8 cellular contexts compared by ENCODE assay signal in the genomic region with DNA sequence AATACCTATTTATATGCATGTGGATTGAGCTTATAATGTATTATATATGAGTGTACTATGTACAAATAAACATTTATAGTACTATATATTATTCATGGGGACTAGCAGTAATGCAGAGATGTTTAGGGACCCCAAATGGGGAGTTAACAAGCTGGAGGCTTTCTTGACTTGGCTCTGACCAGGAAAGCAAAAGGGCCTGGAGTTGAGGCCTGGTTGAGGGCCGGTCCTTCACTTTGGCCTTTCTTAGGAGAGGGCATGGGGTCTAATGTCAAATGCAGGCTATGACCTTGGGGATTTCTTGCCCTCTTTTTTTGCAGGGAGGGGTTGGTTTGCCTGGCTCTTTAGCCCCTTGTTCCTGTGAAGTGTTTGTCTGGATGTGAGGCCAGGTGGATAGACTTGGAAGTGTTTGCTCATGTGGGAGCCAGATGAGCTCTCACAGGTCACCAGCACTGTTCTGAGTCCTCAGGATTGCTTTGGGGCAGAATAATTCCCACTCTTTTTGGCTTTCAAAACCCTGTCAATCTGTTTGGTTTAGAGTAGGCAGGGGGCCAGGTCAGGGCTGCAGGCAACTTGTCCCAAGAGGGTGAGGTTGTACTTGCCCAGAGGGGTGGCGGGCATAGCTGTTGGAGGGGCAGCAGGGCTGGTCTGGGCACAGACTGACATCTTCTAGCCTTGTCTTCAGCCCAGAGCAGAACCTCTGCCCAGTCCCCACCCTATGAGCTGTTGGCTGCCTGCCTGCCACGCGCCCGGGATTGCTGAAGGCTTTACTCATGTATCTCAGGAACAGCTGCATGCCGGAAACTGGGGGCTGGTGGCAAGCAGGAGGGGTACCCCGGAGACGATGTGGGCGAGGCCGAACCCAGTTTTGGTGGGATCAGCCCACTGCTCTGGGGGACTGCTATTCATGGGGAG. TPM values are rescaled to one million over a fixed set of nuclear protein-coding genes. Genes with fewer than 3 reads are reported as not detected.
DNase-seq lines count a peak whose midpoint lies in the region; ATAC-seq and TF ChIP-seq lines count a peak whose summit lies in the region.

No MANE protein-coding gene starts in this region.

- H3K27ac ChIP-seq in right cardiac atrium (ENCODE audit: low read length) (peak overlapping the region; percentile 58), stomach (peak overlapping the region in 3 of 5 donors; percentile 42 to 55 (median 51))

- no peak for TF ChIP-seq EP300 in stomach (IDR thresholded peaks at IDR 0.05)

- H3K27me3 Mint-ChIP-seq in HFFc6 (ENCODE audit: insufficient read depth): no peaks in the 10 kb centered on the region; the same call in 1 of the 2 replicates

- H3K36me3 Mint-ChIP-seq in HFFc6 (ENCODE audit: low read depth): peaks cover 9% of the 10 kb centered on the region; the same call in 1 of the 2 replicates

- peak overlapping the region; percentile 77 for H3K27ac Mint-ChIP-seq in HFFc6

- WGBS in right cardiac atrium: 19% methylated on average over 10 of the region's 10 CpGs
- 21 to 43% (median 36%) methylated on average over 10 of the region's 10 CpGs for WGBS in stomach, 5 donors

- no peak for TF ChIP-seq POLR2A in stomach (IDR thresholded peaks at IDR 0.05)

- H3K36me3 ChIP-seq in stomach: peaks cover 0 to 15% (median 9%) of the 10 kb centered on the region in 4 donors

- H3K9me3 Mint-ChIP-seq in HFFc6: no peaks in the 10 kb centered on the region

- H3K27me3 ChIP-seq in right cardiac atrium (ENCODE audit: control insufficient read depth, insufficient read depth) (no peaks in the 10 kb centered on the region), stomach (no peaks in the 10 kb centered on the region)

- H3K4me1 Mint-ChIP-seq in HFFc6 (ENCODE audit: low read depth): peaks cover 54% of the 10 kb centered on the region

- H3K4me3 ChIP-seq in right cardiac atrium (ENCODE audit: low read length): no peak overlapping the region
- H3K4me3 ChIP-seq in stomach: no peak overlapping the region

- ATAC-seq in right cardiac atrium: peak; percentile 82 to 84

- intact Hi-C loops in right cardiac atrium (cut with DNase I): no loop called here
- intact Hi-C loops in stomach (cut with DNase I; ENCODE audit: low total_unique reads): no loop called here

- TF ChIP-seq CTCF in HFFc6 (IDR thresholded peaks at IDR 0.05) (no peak), stomach (IDR thresholded peaks at IDR 0.05) (no peak)

- peaks cover 22% of the 10 kb centered on the region for H3K4me1 ChIP-seq in right cardiac atrium (ENCODE audit: control insufficient read depth, insufficient read depth, low read length)
- H3K4me1 ChIP-seq in stomach: peaks cover 15 to 50% (median 32%) of the 10 kb centered on the region in 4 donors

- peak overlapping the region; percentile 77 for H3K4me3 Mint-ChIP-seq in HFFc6

- DNase-seq in HFFc6 (peak; percentile 74), anterior cingulate cortex (lab: John Stamatoyannopoulos, UW) (peak in 56 of 58 donors; percentile 40 to 94 (median 82)), right cardiac atrium (peak; percentile 87 to 94 (median 93)), stomach (peak; percentile 76), CD1c-positive myeloid dendritic cell (ENCODE audit: extremely low spot score) (no peak), HuH-7 (ENCODE audit: low spot score) (no peak), D341Med (ENCODE audit: low spot score) (no peak)
- no peak for DNase-seq in activated CD4-positive, alpha-beta T cell treated with anti-CD3 and anti-CD28 coated beads for 1 hour

- H3K9me3 ChIP-seq in right cardiac atrium (ENCODE audit: control insufficient read depth, low read length) (no peaks in the 10 kb centered on the region), stomach (no peaks in the 10 kb centered on the region)

RNA-seq across cellular contexts. Expression of gene TJAP1, which starts 14.6 kb away (rescaled TPM):
- total RNA-seq in HFFc6 (2021; fragmentation: NEBNext Ultra II Directional; extraction: Animal tissue kit (Norgen Biotek cat#: 25700)): 10 to 100 TPM; 27.0 to 34.3 (median 30.2) TPM
- total RNA-seq in right cardiac atrium (10 to 100 TPM; 17.2 to 23.9 (median 20.1) TPM), stomach (100 to 1,000 TPM in 1 of 5 donors, 10 to 100 TPM in 2, 1 to 10 TPM in 2; 8.4 to 182 (median 15.2) TPM)
- polyA plus RNA-seq in right cardiac atrium (15.5 TPM), stomach (10 to 100 TPM; 10.8 to 17.5 (median 13.1) TPM)

RNA-seq across cellular contexts. Expression of gene LRRC73, which starts 18.1 kb away (rescaled TPM):
- total RNA-seq in HFFc6 (2021; fragmentation: NEBNext Ultra II Directional; extraction: Animal tissue kit (Norgen Biotek cat#: 25700)): 1 to 10 TPM in 2 of 6 experiments, under 1 TPM in 4; 0.75 to 1.7 (median 0.90) TPM
- total RNA-seq in right cardiac atrium (1 to 10 TPM in 3 of 4 donors, under 1 TPM in 1; 0.82 to 2.5 (median 1.7) TPM), stomach (1 to 10 TPM in 1 of 5 donors, under 1 TPM in 1, not detected in 3; 0.55 to 1.0 TPM)
- polyA plus RNA-seq in right cardiac atrium (1.1 TPM), stomach (under 1 TPM; 0.30 to 0.31 (median 0.31) TPM)

RNA-seq across cellular contexts. Expression of gene YIPF3, which starts 24.7 kb away (rescaled TPM):
- total RNA-seq in HFFc6 (2021; fragmentation: NEBNext Ultra II Directional; extraction: Animal tissue kit (Norgen Biotek cat#: 25700)): 100 to 1,000 TPM; 147 to 176 (median 158) TPM
- total RNA-seq in right cardiac atrium (10 to 100 TPM; 70.3 to 84.1 (median 71.9) TPM), stomach (100 to 1,000 TPM in 1 of 5 donors, 10 to 100 TPM in 4; 18.7 to 107 (median 62.0) TPM)
- polyA plus RNA-seq in right cardiac atrium (95.0 TPM), stomach (10 to 100 TPM; 49.3 to 77.4 (median 53.2) TPM)

RNA-seq across cellular contexts. Expression of gene POLR1C, which starts 24.9 kb away (rescaled TPM):
- total RNA-seq in HFFc6 (2021; fragmentation: NEBNext Ultra II Directional; extraction: Animal tissue kit (Norgen Biotek cat#: 25700)): 10 to 100 TPM; 43.5 to 66.9 (median 53.8) TPM
- total RNA-seq in right cardiac atrium (10 to 100 TPM; 14.1 to 24.8 (median 15.6) TPM), stomach (10 to 100 TPM; 16.9 to 31.6 (median 26.8) TPM)
- polyA plus RNA-seq in right cardiac atrium (13.9 TPM), stomach (10 to 100 TPM; 14.7 to 36.2 (median 23.3) TPM)

RNA-seq across cellular contexts. Expression of gene DLK2, which starts 36.7 kb away (rescaled TPM):
- total RNA-seq in HFFc6 (2021; fragmentation: NEBNext Ultra II Directional; extraction: Animal tissue kit (Norgen Biotek cat#: 25700)): 1 to 10 TPM; 1.8 to 2.9 (median 2.2) TPM
- under 1 TPM in 3 of 4 donors, not detected in 1; 0.42 to 0.49 (median 0.47) TPM for total RNA-seq in right cardiac atrium
- polyA plus RNA-seq in right cardiac atrium: 1.1 TPM
- total RNA-seq in stomach: under 1 TPM in 1 of 5 donors, not detected in 4; 0.37 TPM
- 10 to 100 TPM in 1 of 3 donors, not detected in 2; 17.0 TPM for polyA plus RNA-seq in stomach

Comparison
In these comparisons a context has a peak if more than half of its experiments do, and no peak if none do; other contexts are left out.
1. DNase-seq: peak in HFFc6 (single experiment), anterior cingulate cortex (56 of 58), right cardiac atrium (3 of 3) and stomach (single experiment); none in activated CD4-positive, alpha-beta T cell treated with anti-CD3 and anti-CD28 coated beads for 1 hour (single experiment), CD1c-positive myeloid dendritic cell (single experiment), HuH-7 (single experiment) and D341Med (single experiment).